In the genomic region with DNA sequence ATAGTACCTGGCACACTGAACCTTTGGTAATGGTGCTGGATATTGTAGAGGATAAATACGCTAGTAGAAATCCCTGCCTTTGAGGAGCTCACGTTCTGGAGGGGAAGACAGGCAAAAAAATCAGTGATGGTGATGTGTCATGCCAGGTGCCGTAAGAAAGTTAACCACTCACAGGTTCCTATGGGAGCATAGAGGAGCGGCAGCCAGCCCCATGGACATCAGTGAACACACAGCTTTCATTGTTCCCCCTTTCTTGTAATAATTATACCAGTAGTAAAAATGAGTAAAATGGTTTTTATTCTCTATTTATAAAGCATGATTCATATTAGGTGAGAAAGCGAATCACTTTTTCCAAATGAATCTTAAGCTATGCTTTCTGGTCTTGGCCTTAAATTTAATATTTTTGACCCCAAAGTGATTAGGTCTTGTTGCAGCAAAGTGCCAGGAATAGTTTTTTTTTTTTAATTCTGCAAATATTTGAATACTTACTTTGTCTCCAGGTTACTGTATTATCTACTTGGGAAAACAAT, we compare ENCODE assay signal across 14 cellular contexts. TPM values are rescaled to one million over a fixed set of nuclear protein-coding genes. Genes with fewer than 3 reads are reported as not detected.
A peak's percentile ranks its signal among the peaks of the same experiment; 100 is the strongest.
DNase-seq lines count a peak whose midpoint lies in the region; ATAC-seq, FAIRE-seq and TF ChIP-seq lines count a peak whose summit lies in the region.
"Had no signal": no experiment of that assay in that cellular context is flagged by ENCODE, and none has a peak within 500 bp of the region (broad histone marks: within the 10 kb centered on the region; RNA-seq: fewer than 3 reads in every experiment).

No MANE protein-coding gene starts in this region.

- FAIRE-seq in HepG2 (lab: Jason Lieb, UNC): no peak
- FAIRE-seq: A204.1, RCC 7860 had no signal

- peaks cover 11% of the 10 kb centered on the region for H3K79me2 ChIP-seq in HepG2 (ENCODE audit: insufficient read depth, low read length)

- no peak for TF ChIP-seq RAD21 in HepG2 (CRISPR knock-in tag; IDR thresholded peaks at IDR 0.05)

- intact Hi-C loops in HepG2 (cut with micrococcal nuclease; ENCODE audit: unreplicated experiment): no loop called here

- TF ChIP-seq CTCF in HL-60 (IDR thresholded peaks at IDR 0.05; ENCODE audit: insufficient read depth, low read length) (no peak), HepG2 (CRISPR knock-in tag; IDR thresholded peaks at IDR 0.05) (no peak)

- TF ChIP-seq POLR2A in HepG2 (IDR thresholded peaks at IDR 0.05; ENCODE audit: insufficient read depth in 1 of 2, low read depth in 2 of 2, low read length in 2 of 2): no peak

- peak overlapping the region; percentile 60 for H3K4me3 Mint-ChIP-seq in T-helper 2 cell treated with Interferon-gamma antibody and Interleukin-4, amounts not matched to agents 5 μg/mL and 100 μg/mL, for 36 hours
- H3K4me3 Mint-ChIP-seq in memory B cell: peak overlapping the region; percentile 81

- H3K27me3 ChIP-seq in HL-60 (ENCODE audit: insufficient read depth, poor library complexity, severe bottlenecking) (no peaks in the 10 kb centered on the region), HepG2 (ENCODE audit: control insufficient read depth in 1 of 2, insufficient read depth in 2 of 2, low read length in 2 of 2) (no peaks in the 10 kb centered on the region)
- H3K27me3 ChIP-seq: right lobe of liver had no signal

- H3K9me3 ChIP-seq in HepG2 (ENCODE audit: low read length): no peaks in the 10 kb centered on the region
- H3K9me3 ChIP-seq: mucosa of descending colon, right lobe of liver had no signal

- H3K4me1 ChIP-seq in HepG2 (ENCODE audit: insufficient read depth, low read length): peaks cover 6% of the 10 kb centered on the region; the same call in 1 of the 2 replicates

- TF ChIP-seq EP300 in HepG2 (IDR thresholded peaks at IDR 0.05; ENCODE audit: low read depth in 2 of 2, low read length in 2 of 2) (no peak), HepG2 (CRISPR knock-in tag; IDR thresholded peaks at IDR 0.05; ENCODE audit: borderline replicate concordance) (no peak)

- H3K9me3 Mint-ChIP-seq in T-helper 2 cell treated with Interferon-gamma antibody and Interleukin-4, amounts not matched to agents 5 μg/mL and 100 μg/mL, for 36 hours: no peaks in the 10 kb centered on the region
- no peaks in the 10 kb centered on the region for H3K9me3 Mint-ChIP-seq in memory B cell

- no peaks in the 10 kb centered on the region for H3K36me3 ChIP-seq in HepG2 (replicated peaks in 1 of 2; ENCODE audit: control insufficient read depth in 1 of 2, insufficient read depth in 2 of 2, low read length in 2 of 2)
- H3K36me3 ChIP-seq: right lobe of liver had no signal

- peak overlapping the region; percentile 70 for H3K27ac Mint-ChIP-seq in T-helper 2 cell treated with Interferon-gamma antibody and Interleukin-4, amounts not matched to agents 5 μg/mL and 100 μg/mL, for 36 hours
- peak overlapping the region; percentile 92 for H3K27ac Mint-ChIP-seq in memory B cell

- H4K20me1 ChIP-seq in HepG2 (ENCODE audit: insufficient read depth, low read length): no peaks in the 10 kb centered on the region

- POLR2A ChIA-PET in HepG2 (lab: Yijun Ruan, JAX): no interaction called here

- H3K36me3 Mint-ChIP-seq in T-helper 2 cell treated with Interferon-gamma antibody and Interleukin-4, amounts not matched to agents 5 μg/mL and 100 μg/mL, for 36 hours (ENCODE audit: low read depth): no peaks in the 10 kb centered on the region
- H3K36me3 Mint-ChIP-seq in memory B cell: peaks cover 11% of the 10 kb centered on the region

- no TSS peak for BruUV-seq in HepG2 (replicated peaks; lab: Mats Ljungman, UMichigan)

- WGBS in HepG2 (ENCODE audit: low lambda C conversion rate): 75% methylated on average over 5 of the region's 5 CpGs

- H3K27ac ChIP-seq in HL-60 (replicated peaks) (peak overlapping the region; percentile 74), HepG2 (ENCODE audit: extremely low read length, insufficient read depth, low read length) (no peak overlapping the region)
- H3K27ac ChIP-seq: right lobe of liver, VCaP had no signal

- H2AFZ ChIP-seq in HepG2 (ENCODE audit: low read length): no peak overlapping the region

- H3K4me3 ChIP-seq in HL-60 (replicated peaks; ENCODE audit: insufficient read depth, low read length) (no peak overlapping the region), HepG2 (replicated peaks in 1 of 3; ENCODE audit: insufficient read depth in 1 of 3, low read depth in 2 of 3, low read length in 3 of 3) (no peak overlapping the region)
- H3K4me3 ChIP-seq: mucosa of descending colon, right lobe of liver had no signal

- H3K9ac ChIP-seq in HepG2 (ENCODE audit: insufficient read depth, low read depth, low read length): no peak overlapping the region

- H3K27me3 Mint-ChIP-seq in T-helper 2 cell treated with Interferon-gamma antibody and Interleukin-4, amounts not matched to agents 5 μg/mL and 100 μg/mL, for 36 hours (ENCODE audit: low read depth): no peaks in the 10 kb centered on the region
- no peaks in the 10 kb centered on the region for H3K27me3 Mint-ChIP-seq in memory B cell

- H3K4me1 Mint-ChIP-seq in T-helper 2 cell treated with Interferon-gamma antibody and Interleukin-4, amounts not matched to agents 5 μg/mL and 100 μg/mL, for 36 hours (ENCODE audit: low read depth): peaks cover 27% of the 10 kb centered on the region
- H3K4me1 Mint-ChIP-seq in memory B cell: peaks cover 43% of the 10 kb centered on the region

- in situ Hi-C loops in HepG2 (cut with HindIII; ENCODE audit: extremely low pct_ligation_motif_present, low pct_unique_long_range_greater_than_20kb): no loop called here

- ATAC-seq in GM21390 (IDR thresholded peaks at IDR 0.05; ENCODE audit: unreplicated experiment) (peak; percentile 27), memory B cell (ENCODE audit: low read depth) (peak; percentile 17), HG02763 (IDR thresholded peaks at IDR 0.05; ENCODE audit: unreplicated experiment) (no peak), HepG2 (no peak)

- CTCF ChIA-PET in HepG2 (lab: Yijun Ruan, JAX; ENCODE audit: low intra/inter-chr PET ratio, low total read pairs): no interaction called here

- H3K4me2 ChIP-seq in HepG2 (ENCODE audit: low read depth, low read length): no peak overlapping the region

- no peak for DNase-seq in T-helper 2 cell treated with Interferon-gamma antibody and Interleukin-4, amounts not matched to agents 5 μg/mL and 100 μg/mL, for 36 hours (ENCODE audit: low spot score)
- DNase-seq in T-helper 2 cell: no peak
- no peak for DNase-seq in HL-60 (ENCODE audit: low read depth in 1 of 2, low spot score in 1 of 2)
- no peak for DNase-seq in memory B cell (ENCODE audit: low spot score in 2 of 2)
- DNase-seq in HepG2 (ENCODE audit: low spot score): no peak
- no peak for DNase-seq in NCI-H2171 (lab: John Stamatoyannopoulos, UW)
- DNase-seq: mucosa of descending colon, NCI-H1694, right lobe of liver had no signal

TF ChIP-seq in HepG2, 621 proteins besides CTCF, POLR2A, EP300 and RAD21:
- no peak for TF ChIP-seq ZNF670 (CRISPR knock-in tag; IDR thresholded peaks at IDR 0.05; ENCODE audit: borderline replicate concordance)
TF ChIP-seq in HepG2: peak in this region for 0.

RNA-seq across cellular contexts. Expression of gene UVRAG, which starts 57.9 kb away (rescaled TPM):
- 17.2 and 17.3 TPM in 2 replicates for total RNA-seq in HepG2 (2016; rRNA removed; fragmentation: Illumina TruSeq; extraction: Trizol)
- total RNA-seq in HepG2 (2016; cell fraction: cytosol; rRNA removed; fragmentation: Illumina TruSeq; extraction: Trizol; ENCODE audit: low read depth): 6.1 and 9.8 TPM in 2 replicates
- total RNA-seq in HepG2 (2016; cell fraction: insoluble cytoplasmic fraction; rRNA removed; fragmentation: Illumina TruSeq; extraction: Trizol): 15.0 and 18.0 TPM in 2 replicates
- 11.6 and 11.7 TPM in 2 replicates for total RNA-seq in HepG2 (2016; cell fraction: membrane; rRNA removed; fragmentation: Illumina TruSeq; extraction: Trizol)
- total RNA-seq in HepG2 (2016; cell fraction: nucleus; rRNA removed; fragmentation: Illumina TruSeq; extraction: Trizol): 43.2 and 46.0 TPM in 2 replicates
- polyA plus RNA-seq in HepG2 (2011; rRNA removed): 8.9 and 9.7 TPM in 2 replicates
- polyA plus RNA-seq in HepG2 (2011; cell fraction: cytosol; rRNA removed): 5.6 and 7.4 TPM in 2 replicates
- polyA plus RNA-seq in HepG2 (2011; cell fraction: nucleus; rRNA removed): 8.4 TPM in 2 replicates
- 8.4 and 11.9 TPM in 2 replicates for polyA plus RNA-seq in HepG2 (2012)
- polyA plus RNA-seq in HepG2 (2016; cell fraction: cytosol; fragmentation: Illumina TruSeq; extraction: Trizol; ENCODE audit: low read depth): 1.5 and 1.6 TPM in 2 replicates
- polyA plus RNA-seq in HepG2 (2016; cell fraction: insoluble cytoplasmic fraction; fragmentation: Illumina TruSeq; extraction: Trizol; ENCODE audit: low read depth): 10.9 and 14.5 TPM in 2 replicates
- polyA plus RNA-seq in HepG2 (2016; cell fraction: membrane; fragmentation: Illumina TruSeq; extraction: Trizol; ENCODE audit: low read depth): 5.0 and 5.5 TPM in 2 replicates
- polyA plus RNA-seq in HepG2 (2016; cell fraction: nucleus; fragmentation: Illumina TruSeq; extraction: Trizol; ENCODE audit: insufficient read depth, low read depth): 20.6 and 22.8 TPM in 2 replicates
- polyA minus RNA-seq in HepG2 (2011; rRNA and poly(A)+ RNA removed; ENCODE audit: low replicate concordance): 10.9 and 19.7 TPM in 2 replicates
- polyA minus RNA-seq in HepG2 (2011; cell fraction: cytosol; rRNA and poly(A)+ RNA removed): 5.9 and 6.2 TPM in 2 replicates
- polyA minus RNA-seq in HepG2 (2011; cell fraction: nucleus; rRNA and poly(A)+ RNA removed): 77.1 and 79.4 TPM in 2 replicates

Comparison
In these comparisons a context has a peak if more than half of its experiments do, and no peak if none do; other contexts are left out.
1. ATAC-seq: peak in GM21390 (single experiment) and memory B cell (single experiment); none in HG02763 (single experiment) and HepG2 (single experiment).